In the genomic region with DNA sequence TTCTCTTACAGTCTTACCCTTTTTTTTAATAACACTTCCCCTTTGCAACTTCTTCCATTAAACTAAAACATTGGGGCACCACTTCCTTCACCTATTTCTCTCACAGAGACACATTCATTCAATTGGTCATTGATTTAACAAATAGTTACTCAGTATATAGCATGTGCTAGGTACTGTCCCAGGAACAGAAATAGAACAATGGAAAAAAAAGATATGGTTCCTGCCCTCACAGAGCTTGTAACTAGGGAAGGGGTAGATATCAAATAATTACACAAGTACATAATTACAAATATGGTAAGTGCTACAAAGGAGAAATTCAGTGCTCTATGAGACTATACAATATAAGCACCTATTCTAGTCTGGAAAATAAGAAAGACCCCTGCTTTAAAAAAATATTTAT, we compare ENCODE assay signal across 33 cellular contexts.
"Had no signal": no experiment of that assay in that cellular context is flagged by ENCODE, and none has a peak within 500 bp of the region (broad histone marks: within the 10 kb centered on the region; RNA-seq: fewer than 3 reads in every experiment).

No MANE protein-coding gene starts in this region.

- DNase-seq: Karpas-422, Kasumi-1, KG1, MG63, MM.1S, MV-4-11, NCI-H1048, NCI-H1092, NCI-H1092 treated with DMSO at 0.1 percent for 48 hours, NCI-H1105, NCI-H1105 treated with DMSO at 0.1 percent for 48 hours, NCI-H1417, NCI-H1417 treated with DMSO at 0.1 percent for 48 hours, NCI-H1436, NCI-H1436 treated with DMSO at 0.1 percent for 48 hours, NCI-H146, NCI-H1694, NCI-H1694 treated with DMSO at 0.1 percent for 48 hours, NCI-H187, NCI-H187 treated with DMSO at 0.1 percent for 48 hours, NCI-H1930, NCI-H2029, NCI-H2029 treated with DMSO at 0.1 percent for 48 hours, NCI-H2081, NCI-H2081 treated with DMSO at 0.1 percent for 48 hours, NCI-H2107, NCI-H2171, NCI-H2171 treated with DMSO at 0.1 percent for 48 hours, NCI-H2227 treated with DMSO at 0.1 percent for 48 hours, NCI-H226, NCI-H345, NCI-H446, NCI-H446 treated with DMSO at 0.1 percent for 48 hours had no signal
